8 cellular contexts compared by ENCODE assay signal in the genomic region with DNA sequence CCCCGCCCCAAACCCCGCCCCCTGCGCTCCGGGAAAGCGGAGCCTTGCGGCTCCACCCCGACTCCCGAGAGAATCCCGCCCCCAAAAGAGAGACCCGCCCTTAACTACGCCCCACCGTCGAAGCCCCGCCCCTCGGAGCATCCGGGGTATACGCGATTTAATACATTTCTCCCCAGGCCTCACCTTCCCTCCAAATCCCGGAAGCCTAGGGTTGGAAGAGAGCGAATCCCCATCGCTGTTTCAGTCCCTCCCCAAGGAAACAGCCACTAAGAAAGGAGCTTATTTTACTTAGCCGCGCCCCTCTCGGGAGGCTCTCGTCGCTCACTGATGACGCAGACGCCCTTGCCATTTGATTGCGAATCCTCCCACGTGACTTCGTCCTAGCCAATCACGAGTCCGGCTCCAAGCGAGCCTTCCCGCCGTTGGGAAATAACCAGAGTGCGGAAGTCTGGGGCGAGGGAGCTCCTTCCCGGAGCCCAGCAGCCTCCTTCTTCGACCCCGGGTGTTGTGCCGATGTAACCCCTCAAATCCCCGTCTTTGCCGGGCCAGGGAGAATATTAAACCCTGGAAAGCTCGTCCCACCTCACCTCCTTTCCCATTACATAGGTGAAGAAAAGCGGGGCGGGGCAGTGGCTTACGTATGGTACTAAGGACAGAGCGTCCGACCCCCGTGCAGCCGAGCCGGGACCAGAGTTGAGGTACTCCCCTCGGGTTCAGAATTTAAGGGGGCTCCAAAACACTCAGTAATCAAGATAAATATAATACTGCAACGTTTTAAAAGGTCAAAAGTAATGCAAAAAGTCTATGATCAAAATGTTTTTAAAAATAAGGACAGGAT. TPM values are rescaled to one million over a fixed set of nuclear protein-coding genes. Genes with fewer than 3 reads are reported as not detected.
DNase-seq lines count a peak whose midpoint lies in the region; ATAC-seq and TF ChIP-seq lines count a peak whose summit lies in the region.

No MANE protein-coding gene starts in this region.

- H3K4me2 ChIP-seq in SK-N-SH, result peak overlapping the region; percentile 90

- H3K9me2 ChIP-seq in SK-N-SH, result no peaks in the 10 kb centered on the region

- H3K27ac ChIP-seq in SK-N-SH (ENCODE audit: low read depth in 2 of 2, low read length in 1 of 2) (peak overlapping the region; percentile 60 to 81), suprapubic skin (peak overlapping the region; percentile 87)

- no peaks in the 10 kb centered on the region for H3F3A ChIP-seq in SK-N-SH (replicated peaks; ENCODE audit: insufficient read depth)

- no peak for TF ChIP-seq EP300 in SK-N-SH (IDR thresholded peaks at IDR 0.05; ENCODE audit: borderline replicate concordance in 1 of 2, low read depth in 1 of 2, low read length in 1 of 2)
- no peak for TF ChIP-seq EP300 in suprapubic skin (IDR thresholded peaks at IDR 0.05)

- H3K27ac Mint-ChIP-seq in activated naive CD4-positive, alpha-beta T cell treated with anti-CD3 and anti-CD28 coated beads, Interleukin-2, amount 50 U/mL, for 72 hours, result peak overlapping the region; percentile 88 to 96

- H4K20me1 ChIP-seq in SK-N-SH (ENCODE audit: insufficient read depth), result peaks cover 9% of the 10 kb centered on the region; the same call in 1 of the 2 replicates

- peak; percentile 89 for ATAC-seq in HG02610 (IDR thresholded peaks at IDR 0.05; ENCODE audit: unreplicated experiment)
- peak; percentile 93 for ATAC-seq in activated naive CD4-positive, alpha-beta T cell treated with anti-CD3 and anti-CD28 coated beads, Interleukin-2, amount 50 U/mL, for 72 hours

- 1% methylated on average over 52 of the region's 55 CpGs for WGBS in SK-N-SH (ENCODE audit: low lambda C conversion rate)
- under 1% methylated on average over 24 of the region's 55 CpGs for WGBS in suprapubic skin

- DNase-seq in GM10248 (ENCODE audit: extremely low spot score) (peak; percentile 100), NCI-H1092 (lab: John Stamatoyannopoulos, UW) (peak; percentile 100), SK-N-SH (peak; percentile 100), glomerular endothelial cell (ENCODE audit: extremely low read depth, low read depth, low spot score) (peak; percentile 100), nucleus accumbens (lab: John Stamatoyannopoulos, UW) (peak; percentile 96 to 100 (median 99)), suprapubic skin (ENCODE audit: low spot score in 2 of 2) (peak; percentile 100)
- peak; percentile 96 to 99 for DNase-seq in activated naive CD4-positive, alpha-beta T cell treated with anti-CD3 and anti-CD28 coated beads, Interleukin-2, amount 50 U/mL, for 72 hours (ENCODE audit: low spot score in 2 of 2)

- peak overlapping the region; percentile 72 for H2AFZ ChIP-seq in SK-N-SH (ENCODE audit: low read depth)

- CTCF ChIA-PET in GM10248 (lab: Yijun Ruan, JAX), result interaction anchor here (1.1 to 11.7 kb wide), 9 partner anchors 10 to 216 kb away, joined by 3 to 107 read pairs (median 9); no protein-coding TSS in a partner anchor
- CTCF ChIA-PET in SK-N-SH (lab: Yijun Ruan, JAX), result interaction anchor here (0.6 to 47.7 kb wide), 10 partner anchors 8 to 241 kb away, joined by 3 to 3869 read pairs (median 4); partner anchors contain the start of genes GRIN2C and NAT9

- H3K36me3 Mint-ChIP-seq in activated naive CD4-positive, alpha-beta T cell treated with anti-CD3 and anti-CD28 coated beads, Interleukin-2, amount 50 U/mL, for 72 hours, result peaks cover 7 to 22% of the 10 kb centered on the region in 2 donors

- peaks cover 15% of the 10 kb centered on the region for H3K79me2 ChIP-seq in SK-N-SH (ENCODE audit: insufficient read depth)

- no peak for TF ChIP-seq CTCF in GM10248 (IDR thresholded peaks at IDR 0.05; ENCODE audit: control extremely low read depth, extremely low read depth, low read depth, missing control alignments)
- TF ChIP-seq CTCF in SK-N-SH (IDR thresholded peaks at IDR 0.05), result no peak
- no peak for TF ChIP-seq CTCF in suprapubic skin (IDR thresholded peaks at IDR 0.05)

- peak; percentile 81 to 95 for TF ChIP-seq POLR2A in suprapubic skin (IDR thresholded peaks at IDR 0.05)

- TF ChIP-seq RAD21 in SK-N-SH (IDR thresholded peaks at IDR 0.05; ENCODE audit: low read length), result no peak

- POLR2A ChIA-PET in GM10248 (lab: Yijun Ruan, JAX), result interaction anchor here (0.5 to 1.2 kb wide), 7 partner anchors 18 to 1856 kb away, joined by 3 to 5 read pairs (median 3); partner anchors contain the start of genes SLC25A19 and TMEM94
- POLR2A ChIA-PET in SK-N-SH (lab: Yijun Ruan, JAX), result interaction anchor here (0.6 to 2.4 kb wide), 23 partner anchors 10 to 397 kb away, joined by 3 to 14 read pairs (median 4); partner anchors contain the start of genes FADS6, GRIN2C, MIF4GD and NAT9

- H3K36me3 ChIP-seq in SK-N-SH (replicated peaks in 1 of 2; ENCODE audit: control insufficient read depth in 1 of 2, insufficient read depth in 2 of 2, low read length in 1 of 2), result peaks cover 0 to 5% of the 10 kb centered on the region in 2 experiments
- H3K36me3 ChIP-seq in suprapubic skin, result no peaks in the 10 kb centered on the region

- no peaks in the 10 kb centered on the region for H3K9me3 Mint-ChIP-seq in activated naive CD4-positive, alpha-beta T cell treated with anti-CD3 and anti-CD28 coated beads, Interleukin-2, amount 50 U/mL, for 72 hours

- H3K4me1 ChIP-seq in SK-N-SH (ENCODE audit: control insufficient read depth in 1 of 2, insufficient read depth in 2 of 2, low read depth in 1 of 2, low read length in 1 of 2) (peaks cover 12 to 19% of the 10 kb centered on the region in 2 experiments; a peak in 3 of 4 replicates), suprapubic skin (peaks cover 30% of the 10 kb centered on the region)

- H3K9me3 ChIP-seq in SK-N-SH (no peaks in the 10 kb centered on the region), suprapubic skin (no peaks in the 10 kb centered on the region)

- peak overlapping the region; percentile 81 for H3K9ac ChIP-seq in SK-N-SH

- H3K27me3 ChIP-seq in SK-N-SH (ENCODE audit: insufficient read depth), result no peaks in the 10 kb centered on the region
- H3K27me3 ChIP-seq in suprapubic skin, result no peaks in the 10 kb centered on the region

- H3K4me3 ChIP-seq in SK-N-SH (ENCODE audit: low read depth in 2 of 2, low read length in 1 of 2), result peak overlapping the region; percentile 69 to 88
- H3K4me3 ChIP-seq in suprapubic skin, result peak overlapping the region; percentile 61

TF ChIP-seq in SK-N-SH, 30 proteins besides CTCF, POLR2A, EP300 and RAD21 (continues in another document):
- TF ChIP-seq FOXJ3 (CRISPR knock-in tag; IDR thresholded peaks at IDR 0.05) (no peak), MXI1 (IDR thresholded peaks at IDR 0.05; ENCODE audit: low read depth, low read length) (0 out of 2 replicates have a peak, but pooled peaks have one; percentile 9), FOSL2 (IDR thresholded peaks at IDR 0.05; ENCODE audit: borderline replicate concordance, low read depth) (no peak), USF1 (IDR thresholded peaks at IDR 0.05; ENCODE audit: borderline replicate concordance, low read depth) (peak; percentile 99), SIN3A (IDR thresholded peaks at IDR 0.05; ENCODE audit: borderline replicate concordance, low read depth, low read length) (peak; percentile 83; the same call in 1 of the 2 replicates)

RNA-seq across cellular contexts. Expression of gene FDXR, which starts 0.5 kb away (rescaled TPM):
- polyA plus RNA-seq in SK-N-SH (2012; rRNA removed), result 86.7 and 89.5 TPM in 2 replicates
- 38.8 and 57.6 TPM in 2 replicates for polyA plus RNA-seq in SK-N-SH (2012; cell fraction: cytosol; rRNA removed)
- 126 and 203 TPM in 2 replicates for polyA plus RNA-seq in SK-N-SH (2012; cell fraction: nucleus; rRNA removed)
- 10 to 100 TPM; 30.9 to 96.3 TPM for total RNA-seq in activated naive CD4-positive, alpha-beta T cell treated with anti-CD3 and anti-CD28 coated beads, Interleukin-2, amount 50 U/mL, for 72 hours
- total RNA-seq in glomerular endothelial cell (38.6 and 46.9 TPM in 2 replicates), suprapubic skin (10 to 100 TPM; 19.1 to 34.1 (median 24.7) TPM)

RNA-seq across cellular contexts. Expression of gene GRIN2C, which starts 13.6 kb away (rescaled TPM):
- 0.39 and 0.45 TPM in 2 replicates for polyA plus RNA-seq in SK-N-SH (2012; rRNA removed)
- 0.05 and 0.08 TPM in 2 replicates for polyA plus RNA-seq in SK-N-SH (2012; cell fraction: cytosol; rRNA removed)
- polyA plus RNA-seq in SK-N-SH (2012; cell fraction: nucleus; rRNA removed), result 4.1 and 9.2 TPM in 2 replicates
- total RNA-seq in activated naive CD4-positive, alpha-beta T cell treated with anti-CD3 and anti-CD28 coated beads, Interleukin-2, amount 50 U/mL, for 72 hours, result under 1 TPM in 1 of 2 donors, not detected in 1; 0.87 TPM
- total RNA-seq in glomerular endothelial cell (1.1 TPM in 1 of 2 replicates, not detected in the other), suprapubic skin (under 1 TPM in 1 of 4 donors, not detected in 3; 0.13 TPM)

RNA-seq across cellular contexts. Expression of gene FADS6, which starts 20.2 kb away (rescaled TPM):
- not detected in 2 replicates for polyA plus RNA-seq in SK-N-SH (2012; rRNA removed)
- not detected in 2 replicates for polyA plus RNA-seq in SK-N-SH (2012; cell fraction: cytosol; rRNA removed)
- polyA plus RNA-seq in SK-N-SH (2012; cell fraction: nucleus; rRNA removed), result not detected in 2 replicates
- total RNA-seq in activated naive CD4-positive, alpha-beta T cell treated with anti-CD3 and anti-CD28 coated beads, Interleukin-2, amount 50 U/mL, for 72 hours, result not detected
- total RNA-seq in glomerular endothelial cell, result not detected in 2 replicates
- 10 to 100 TPM in 2 of 4 donors, 1 to 10 TPM in 2; 4.9 to 11.6 (median 8.1) TPM for total RNA-seq in suprapubic skin

RNA-seq across cellular contexts. Expression of gene USH1G, which starts 49.8 kb away (rescaled TPM):
- polyA plus RNA-seq in SK-N-SH (2012; rRNA removed), result 0.06 TPM in 1 of 2 replicates, not detected in the other
- polyA plus RNA-seq in SK-N-SH (2012; cell fraction: cytosol; rRNA removed), result 0.01 TPM in 1 of 2 replicates, not detected in the other
- 0.02 TPM in 1 of 2 replicates, not detected in the other for polyA plus RNA-seq in SK-N-SH (2012; cell fraction: nucleus; rRNA removed)
- total RNA-seq in activated naive CD4-positive, alpha-beta T cell treated with anti-CD3 and anti-CD28 coated beads, Interleukin-2, amount 50 U/mL, for 72 hours, result not detected
- total RNA-seq in glomerular endothelial cell (not detected in 2 replicates), suprapubic skin (1 to 10 TPM; 1.1 to 3.7 (median 1.9) TPM)

RNA-seq across cellular contexts. Expression of gene OTOP2, which starts 50.8 kb away (rescaled TPM):
- polyA plus RNA-seq in SK-N-SH (2012; rRNA removed), result not detected in 2 replicates
- polyA plus RNA-seq in SK-N-SH (2012; cell fraction: cytosol; rRNA removed), result not detected in 2 replicates
- not detected in 2 replicates for polyA plus RNA-seq in SK-N-SH (2012; cell fraction: nucleus; rRNA removed)
- total RNA-seq in activated naive CD4-positive, alpha-beta T cell treated with anti-CD3 and anti-CD28 coated beads, Interleukin-2, amount 50 U/mL, for 72 hours, result not detected
- total RNA-seq in glomerular endothelial cell (not detected in 2 replicates), suprapubic skin (under 1 TPM in 1 of 4 donors, not detected in 3; 0.49 TPM)

Comparison
In these comparisons a context has a peak if more than half of its experiments do, and no peak if none do; other contexts are left out.
1. Peak in every context shown above with its lines: DNase-seq, ATAC-seq, H3K4me3 ChIP-seq and H3K27ac ChIP-seq.